10 cellular contexts compared by ENCODE assay signal in the genomic region with DNA sequence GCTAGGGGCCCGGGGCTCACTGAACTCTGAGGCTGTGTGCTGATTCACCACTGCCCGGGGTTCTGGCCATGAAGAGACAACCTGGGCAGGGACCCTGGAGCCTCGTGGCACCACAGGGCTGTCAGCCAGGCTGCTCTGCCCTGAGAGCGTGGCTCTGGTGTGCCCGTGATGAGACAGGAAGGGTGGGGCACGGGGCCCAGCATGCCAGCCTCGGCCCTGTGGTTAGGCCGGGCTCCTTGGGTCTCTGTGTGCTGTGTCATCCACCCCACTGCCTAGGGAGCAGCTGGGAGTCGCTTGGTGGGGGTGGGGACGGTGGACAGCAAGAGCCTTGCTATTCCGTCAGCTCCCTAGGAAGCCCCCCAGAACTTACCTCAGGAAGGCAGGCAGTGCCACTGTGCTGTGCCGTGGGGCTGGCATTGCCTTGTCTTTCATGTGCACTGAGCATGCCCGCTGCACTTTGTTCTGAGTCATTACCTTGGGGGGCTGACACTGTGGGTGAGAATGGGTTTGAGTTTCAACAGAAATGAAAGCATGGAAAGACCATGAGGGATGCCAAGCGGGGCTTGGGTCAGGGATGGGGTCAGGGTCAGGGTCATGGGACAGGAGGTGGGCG. TPM values are rescaled to one million over a fixed set of nuclear protein-coding genes. Genes with fewer than 3 reads are reported as not detected.
A peak's percentile ranks its signal among the peaks of the same experiment; 100 is the strongest.
DNase-seq lines count a peak whose midpoint lies in the region; ATAC-seq and TF ChIP-seq lines count a peak whose summit lies in the region.
"Had no signal": no experiment of that assay in that cellular context is flagged by ENCODE, and none has a peak within 500 bp of the region (broad histone marks: within the 10 kb centered on the region; RNA-seq: fewer than 3 reads in every experiment).

No MANE protein-coding gene starts in this region.

- intact Hi-C loops in left lung (cut with DNase I), result loop anchor here in 1 of 2 donors (10.0 kb wide), 1 partner anchor 146 kb away; no protein-coding TSS in a partner anchor

- peak overlapping the region in 1 of 2 donors; percentile 13 for H3K27ac ChIP-seq in left lung
- H3K27ac ChIP-seq: psoas muscle had no signal

- no peaks in the 10 kb centered on the region for H3K9me3 Mint-ChIP-seq in activated T-cell treated with anti-CD3 and anti-CD28 coated beads, Interleukin-2, amount 50 U/mL, for 4 hours

- H3K9me3 ChIP-seq in left lung, result no peaks in the 10 kb centered on the region
- H3K9me3 ChIP-seq: psoas muscle had no signal

- H3K36me3 Mint-ChIP-seq in activated T-cell treated with anti-CD3 and anti-CD28 coated beads, Interleukin-2, amount 50 U/mL, for 4 hours (ENCODE audit: insufficient read depth), result peaks cover 3% of the 10 kb centered on the region

- peak; percentile 58 to 59 for ATAC-seq in activated T-cell treated with anti-CD3 and anti-CD28 coated beads, Interleukin-2, amount 50 U/mL, for 4 hours
- ATAC-seq in left lung (peak; percentile 46), HG02571 (IDR thresholded peaks at IDR 0.05; ENCODE audit: unreplicated experiment) (no peak), GM21723 (IDR thresholded peaks at IDR 0.05; ENCODE audit: unreplicated experiment) (no peak)

- H3K27me3 ChIP-seq in left lung, result no peaks in the 10 kb centered on the region

- TF ChIP-seq CTCF in left lung (IDR thresholded peaks at IDR 0.05), result no peak

- peaks cover 15% of the 10 kb centered on the region for H3K4me1 Mint-ChIP-seq in activated T-cell treated with anti-CD3 and anti-CD28 coated beads, Interleukin-2, amount 50 U/mL, for 4 hours (ENCODE audit: low read depth)

- DNase-seq in AG20443 (ENCODE audit: low spot score) (peak; percentile 60), HK-2 (ENCODE audit: unreplicated experiment) (peak; percentile 62), left lung (peak in 1 of 2 donors; percentile 55), NCI-H82 (lab: John Stamatoyannopoulos, UW) (no peak), amniotic stem cell (lab: John Stamatoyannopoulos, UW) (no peak)
- no peak for DNase-seq in activated T-cell treated with anti-CD3 and anti-CD28 coated beads, Interleukin-2, amount 50 U/mL, for 4 hours
- DNase-seq: NCI-H2107 had no signal

- peaks cover 0 to 86% of the 10 kb centered on the region in 2 donors for H3K36me3 ChIP-seq in left lung

- H3K4me1 ChIP-seq in left lung, result peaks cover 0 to 20% of the 10 kb centered on the region in 2 donors
- H3K4me1 ChIP-seq: psoas muscle had no signal

- no peaks in the 10 kb centered on the region for H3K27me3 Mint-ChIP-seq in activated T-cell treated with anti-CD3 and anti-CD28 coated beads, Interleukin-2, amount 50 U/mL, for 4 hours (ENCODE audit: low read depth)

- H3K4me3 ChIP-seq in left lung, result no peak overlapping the region
- H3K4me3 ChIP-seq: psoas muscle had no signal

- H3K4me3 Mint-ChIP-seq in activated T-cell treated with anti-CD3 and anti-CD28 coated beads, Interleukin-2, amount 50 U/mL, for 4 hours, result no peak overlapping the region

RNA-seq across cellular contexts. Expression of a gene that starts 31.7 kb away (rescaled TPM):
- 1 to 10 TPM; 5.8 to 8.4 (median 7.1) TPM for total RNA-seq in activated T-cell treated with anti-CD3 and anti-CD28 coated beads, Interleukin-2, amount 50 U/mL, for 4 hours
- 10 to 100 TPM; 14.7 to 22.0 TPM for total RNA-seq in left lung

Comparison
In these comparisons a context has a peak if more than half of its experiments do, and no peak if none do; other contexts are left out.
1. DNase-seq: peak in AG20443 (single experiment) and HK-2 (single experiment); none in activated T-cell treated with anti-CD3 and anti-CD28 coated beads, Interleukin-2, amount 50 U/mL, for 4 hours (single experiment), NCI-H82 (single experiment) and amniotic stem cell (single experiment).
2. ATAC-seq: peak in activated T-cell treated with anti-CD3 and anti-CD28 coated beads, Interleukin-2, amount 50 U/mL, for 4 hours (2 of 2) and left lung (single experiment); none in HG02571 (single experiment) and GM21723 (single experiment).